In genomic region chr4:1321486-1321885, GRCh38 we compare ENCODE assay signal across 1 cellular context.
TF ChIP-seq lines count a peak whose summit lies in the region.

No MANE protein-coding gene starts in this region.

TF ChIP-seq in HepG2, 621 proteins besides CTCF, POLR2A, EP300 and RAD21:
- TF ChIP-seq ZBTB34 (CRISPR knock-in tag; IDR thresholded peaks at IDR 0.05): no peak
- TF ChIP-seq ZNF605 (CRISPR knock-in tag; IDR thresholded peaks at IDR 0.05): no peak
- TF ChIP-seq ZNF432 (CRISPR knock-in tag; IDR thresholded peaks at IDR 0.05; ENCODE audit: borderline replicate concordance): no peak
- no peak for TF ChIP-seq SNAI1 (CRISPR knock-in tag; IDR thresholded peaks at IDR 0.05; ENCODE audit: borderline replicate concordance)
- no peak for TF ChIP-seq MEF2D (CRISPR knock-in tag; IDR thresholded peaks at IDR 0.05)
- TF ChIP-seq ZNF776 (CRISPR knock-in tag; IDR thresholded peaks at IDR 0.05): no peak
- TF ChIP-seq MIER3 (CRISPR knock-in tag; IDR thresholded peaks at IDR 0.05; ENCODE audit: borderline replicate concordance): no peak
- no peak for TF ChIP-seq NFE2L2 (IDR thresholded peaks at IDR 0.05; ENCODE audit: low read length)
- no peak for TF ChIP-seq SNAPC2 (CRISPR knock-in tag; IDR thresholded peaks at IDR 0.05)
- TF ChIP-seq ZBTB38 (CRISPR knock-in tag; IDR thresholded peaks at IDR 0.05): no peak
- TF ChIP-seq ZNF598 (CRISPR knock-in tag; IDR thresholded peaks at IDR 0.05; ENCODE audit: borderline replicate concordance): no peak
- TF ChIP-seq MXD3 (CRISPR knock-in tag; IDR thresholded peaks at IDR 0.05): no peak
- TF ChIP-seq ZNF329 (CRISPR knock-in tag; IDR thresholded peaks at IDR 0.05; ENCODE audit: low read depth): no peak
- no peak for TF ChIP-seq TEAD3 (CRISPR knock-in tag; optimal IDR thresholded peaks at IDR 0.05; ENCODE audit: borderline replicate concordance)
- no peak for TF ChIP-seq STAT6 (CRISPR knock-in tag; IDR thresholded peaks at IDR 0.05; ENCODE audit: borderline replicate concordance)
- no peak for TF ChIP-seq DDIT3 (CRISPR knock-in tag; IDR thresholded peaks at IDR 0.05)
- TF ChIP-seq ZNF616 (CRISPR knock-in tag; IDR thresholded peaks at IDR 0.05; ENCODE audit: low read depth): no peak
TF ChIP-seq in HepG2: peak in this region for 0.
